6 cellular contexts compared by ENCODE assay signal in genomic region chr10:3221601-3222000, GRCh38. TPM values are rescaled to one million over a fixed set of nuclear protein-coding genes. Genes with fewer than 3 reads are reported as not detected.
DNase-seq lines count a peak whose midpoint lies in the region; ATAC-seq, FAIRE-seq and TF ChIP-seq lines count a peak whose summit lies in the region.
"Not testable (repeated sequence)": the region's sequence is repeated elsewhere in the genome, so short reads cannot be mapped to it uniquely, and the experiment has no call there.

No MANE protein-coding gene starts in this region.

- H3K4me2 ChIP-seq in IMR-90 (ENCODE audit: low read depth, low read length); trophoblast cell (ENCODE audit: low read length): not testable (repeated sequence)

- H3K4me3 Mint-ChIP-seq in natural killer cell: not testable (repeated sequence)

- not testable (repeated sequence) for H3K27ac ChIP-seq in IMR-90 (ENCODE audit: insufficient read depth, low read length); trophoblast cell (ENCODE audit: low read depth, low read length)
- H3K27ac ChIP-seq in brain microvascular endothelial cell: peak overlapping the region; percentile 66

- not testable (repeated sequence) for H4K91ac ChIP-seq in IMR-90 (ENCODE audit: insufficient read depth, low read depth, low read length)
- peak overlapping the region; percentile 22 for H4K91ac ChIP-seq in trophoblast cell (ENCODE audit: low read depth, low read length)

- intact Hi-C loops in IMR-90 (cut with micrococcal nuclease): not testable (repeated sequence)
- intact Hi-C loops in natural killer cell (cut with micrococcal nuclease): loop anchor here (10.0 kb wide), 1 partner anchor 723 kb away; no protein-coding TSS in a partner anchor

- not testable (repeated sequence) for DNase-seq in GM12891 (ENCODE audit: insufficient read length, low spot score); IMR-90; brain microvascular endothelial cell; natural killer cell; trophoblast cell

- H3K27ac Mint-ChIP-seq in natural killer cell: not testable (repeated sequence)

- not testable (repeated sequence) for H3K9me1 ChIP-seq in IMR-90 (ENCODE audit: insufficient read depth, low read length)

- H3K23ac ChIP-seq in IMR-90 (ENCODE audit: low read depth, low read length); trophoblast cell (ENCODE audit: low read length): not testable (repeated sequence)

- H3K56ac ChIP-seq in IMR-90 (ENCODE audit: extremely low read depth, insufficient read depth, low read length): not testable (repeated sequence)

- not testable (repeated sequence) for H3K36me3 Mint-ChIP-seq in natural killer cell

- ATAC-seq in IMR-90 (ENCODE audit: low read depth): not testable (repeated sequence)
- peak; percentile 52 to 63 (median 62) for ATAC-seq in natural killer cell

- not testable (repeated sequence) for H3K79me1 ChIP-seq in IMR-90 (ENCODE audit: low read depth in 1 of 2, low read length in 2 of 2)
- peaks cover 15% of the 10 kb centered on the region for H3K79me1 ChIP-seq in trophoblast cell (ENCODE audit: low read length)

- not testable (repeated sequence) for H2BK15ac ChIP-seq in IMR-90 (ENCODE audit: low read depth, low read length)

- H2BK12ac ChIP-seq in trophoblast cell (ENCODE audit: low read length): not testable (repeated sequence)

- not testable (repeated sequence) for TF ChIP-seq RAD21 in IMR-90 (IDR thresholded peaks at IDR 0.05; ENCODE audit: low read length)

- not testable (repeated sequence) for H3K18ac ChIP-seq in IMR-90 (ENCODE audit: low read depth, low read length); trophoblast cell (ENCODE audit: low read length)

- H4K5ac ChIP-seq in IMR-90 (ENCODE audit: low read depth, low read length): not testable (repeated sequence)

- H3K27me3 Mint-ChIP-seq in natural killer cell (ENCODE audit: low read depth in 2 of 2): not testable (repeated sequence)

- not testable (repeated sequence) for H2AK5ac ChIP-seq in IMR-90 (ENCODE audit: low read depth, low read length); trophoblast cell (ENCODE audit: low read length)

- H3K4ac ChIP-seq in IMR-90 (ENCODE audit: low read depth, low read length); trophoblast cell (ENCODE audit: low read depth, low read length): not testable (repeated sequence)

- POLR2A ChIA-PET in IMR-90 (lab: Charles Lee; ENCODE audit: unreplicated experiment): not testable (repeated sequence)

- H3K4me1 Mint-ChIP-seq in natural killer cell: not testable (repeated sequence)

- not testable (repeated sequence) for H3K9me3 ChIP-seq in IMR-90 (ENCODE audit: control insufficient read depth, insufficient read depth, low read length); trophoblast cell (ENCODE audit: insufficient read depth, low read depth, low read length)

- WGBS in IMR-90 (ENCODE audit: extremely low coverage in 2 of 2, insufficient read length in 1 of 2), 2 experiments: no CpG with 5 or more reads among the region's 2 CpGs
- WGBS in trophoblast cell (ENCODE audit: extremely low coverage, insufficient coverage, insufficient read length): no CpG with 5 or more reads among the region's 2 CpGs

- H3K4me1 ChIP-seq in IMR-90 (ENCODE audit: control insufficient read depth, insufficient read depth, low read length); trophoblast cell (ENCODE audit: control insufficient read depth in 1 of 2, insufficient read depth in 2 of 2, low read length in 2 of 2): not testable (repeated sequence)

- in situ Hi-C loops in IMR-90 (cut with MboI; ENCODE audit: low sequenced_read_pairs): loop anchor here (10.0 to 25.0 kb wide), 2 partner anchors 553 to 1291 kb away; no protein-coding TSS in a partner anchor
- in situ Hi-C loops in brain microvascular endothelial cell (cut with HindIII; ENCODE audit: low pct_ligation_motif_present, low sequenced_read_pairs): loop anchor here (25.0 kb wide), 1 partner anchor 1566 kb away; no protein-coding TSS in a partner anchor

- FAIRE-seq in GM12891 (lab: Jason Lieb, UNC) (peak; percentile 94), colon (lab: Jason Lieb, UNC) (peak; percentile 10)

- H3K14ac ChIP-seq in IMR-90 (replicated peaks; ENCODE audit: low read depth, low read length); trophoblast cell (ENCODE audit: low read length): not testable (repeated sequence)

- H3K79me2 ChIP-seq in trophoblast cell (ENCODE audit: control insufficient read depth, insufficient read depth, low read length, poor library complexity): not testable (repeated sequence)

- H3K36me3 ChIP-seq in IMR-90 (ENCODE audit: control insufficient read depth, insufficient read depth, low read length); brain microvascular endothelial cell (replicated peaks); trophoblast cell (ENCODE audit: control insufficient read depth in 1 of 2, insufficient read depth in 2 of 2, low read length in 2 of 2): not testable (repeated sequence)

- peak overlapping the region; percentile 62; the same call in 1 of the 2 replicates for H2BK20ac ChIP-seq in IMR-90 (ENCODE audit: low read depth, low read length)

- H2BK120ac ChIP-seq in IMR-90 (ENCODE audit: low read depth, low read length); trophoblast cell (ENCODE audit: insufficient read depth, low read length, poor library complexity): not testable (repeated sequence)

- H3K4me3 ChIP-seq in IMR-90 (ENCODE audit: insufficient read depth, low read depth, low read length); brain microvascular endothelial cell (ENCODE audit: low read depth, low read length); trophoblast cell (ENCODE audit: low read depth, low read length): not testable (repeated sequence)

- not testable (repeated sequence) for H3K27me3 ChIP-seq in IMR-90 (ENCODE audit: control insufficient read depth, insufficient read depth, low read length); brain microvascular endothelial cell (replicated peaks); trophoblast cell (ENCODE audit: insufficient read depth, low read length)

- H4K8ac ChIP-seq in IMR-90 (ENCODE audit: low read depth in 2 of 2, low read length in 2 of 2); trophoblast cell (ENCODE audit: low read depth, low read length): not testable (repeated sequence)

- H2AFZ ChIP-seq in IMR-90 (replicated peaks; ENCODE audit: low read length, poor library complexity); trophoblast cell (ENCODE audit: insufficient read depth, low read length, poor library complexity): not testable (repeated sequence)

- H2BK5ac ChIP-seq in IMR-90 (ENCODE audit: low read depth, low read length, poor library complexity, severe bottlenecking); trophoblast cell (ENCODE audit: low read depth, low read length, poor library complexity): not testable (repeated sequence)

- TF ChIP-seq POLR2A in GM12891 (IDR thresholded peaks at IDR 0.05; ENCODE audit: low read depth, low read length); IMR-90 (IDR thresholded peaks at IDR 0.05; ENCODE audit: low read depth, low read length): not testable (repeated sequence)

- not testable (repeated sequence) for H3K9ac ChIP-seq in IMR-90 (ENCODE audit: low read depth, low read length); trophoblast cell (ENCODE audit: low read length)

- H3K9me3 Mint-ChIP-seq in natural killer cell: not testable (repeated sequence)

- dilution Hi-C loops in IMR-90 (cut with HindIII; ENCODE audit: low sequenced_read_pairs, unreplicated experiment): not testable (repeated sequence)

- BruUV-seq in IMR-90 (replicated peaks; lab: Mats Ljungman, UMichigan): not testable (repeated sequence)

- H4K20me1 ChIP-seq in IMR-90 (ENCODE audit: insufficient read depth, low read length): not testable (repeated sequence)

- CTCF ChIA-PET in IMR-90 (lab: Yijun Ruan, JAX): not testable (repeated sequence)

- TF ChIP-seq CTCF in IMR-90 (conservative IDR thresholded peaks at IDR 0.05; ENCODE audit: low read depth, low read length); brain microvascular endothelial cell (IDR thresholded peaks at IDR 0.05; ENCODE audit: low read depth, low read length, missing control alignments); natural killer cell (IDR thresholded peaks at IDR 0.05): not testable (repeated sequence)

- H4K12ac ChIP-seq in trophoblast cell (ENCODE audit: low read depth, low read length): not testable (repeated sequence)

- not testable (repeated sequence) for H2AK9ac ChIP-seq in IMR-90 (replicated peaks; ENCODE audit: low read depth, low read length, poor library complexity)

RNA-seq across cellular contexts. Expression of gene PITRM1, which starts 49.0 kb away (rescaled TPM):
- 43.0 TPM for polyA plus RNA-seq in GM12891 (2012; ENCODE audit: low read depth, missing spikeins)
- total RNA-seq in IMR-90 (2012; rRNA removed): 111 and 124 TPM in 2 replicates
- polyA plus RNA-seq in IMR-90 (2012; rRNA removed): 92.3 and 97.1 TPM in 2 replicates
- 54.3 and 69.2 TPM in 2 replicates for polyA plus RNA-seq in IMR-90 (2012; cell fraction: cytosol; rRNA removed)
- polyA plus RNA-seq in IMR-90 (2012; cell fraction: nucleus; rRNA removed; ENCODE audit: low replicate concordance): 219 and 253 TPM in 2 replicates
- 10 to 100 TPM; 67.1 to 89.0 (median 70.6) TPM for total RNA-seq in natural killer cell
- 38.5 and 39.4 TPM in 2 replicates for polyA plus RNA-seq in trophoblast cell (2013)
